ENCODE assay signal across 1 cellular context in genomic region chr17:8185580-8186445, GRCh38.
A peak's percentile ranks its signal among the peaks of the same experiment; 100 is the strongest.
TF ChIP-seq lines count a peak whose summit lies in the region.

No MANE protein-coding gene starts in this region.

TF ChIP-seq in HepG2, 621 proteins besides CTCF, POLR2A, EP300 and RAD21 (continued from another document and continues in another):
- TF ChIP-seq, protein P1, sequence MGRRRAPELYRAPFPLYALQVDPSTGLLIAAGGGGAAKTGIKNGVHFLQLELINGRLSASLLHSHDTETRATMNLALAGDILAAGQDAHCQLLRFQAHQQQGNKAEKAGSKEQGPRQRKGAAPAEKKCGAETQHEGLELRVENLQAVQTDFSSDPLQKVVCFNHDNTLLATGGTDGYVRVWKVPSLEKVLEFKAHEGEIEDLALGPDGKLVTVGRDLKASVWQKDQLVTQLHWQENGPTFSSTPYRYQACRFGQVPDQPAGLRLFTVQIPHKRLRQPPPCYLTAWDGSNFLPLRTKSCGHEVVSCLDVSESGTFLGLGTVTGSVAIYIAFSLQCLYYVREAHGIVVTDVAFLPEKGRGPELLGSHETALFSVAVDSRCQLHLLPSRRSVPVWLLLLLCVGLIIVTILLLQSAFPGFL (CRISPR knock-in tag; IDR thresholded peaks at IDR 0.05), result no peak
- TF ChIP-seq PHF5A (CRISPR knock-in tag; IDR thresholded peaks at IDR 0.05; ENCODE audit: low read depth, unreplicated experiment) (no peak), GABPA (IDR thresholded peaks at IDR 0.05; ENCODE audit: low read depth, low read length) (no peak), GABPA (CRISPR knock-in tag; IDR thresholded peaks at IDR 0.05; ENCODE audit: low read depth) (no peak), IRF2 (CRISPR knock-in tag; IDR thresholded peaks at IDR 0.05) (peak; percentile 70), CBX5 (CRISPR knock-in tag; IDR thresholded peaks at IDR 0.05; ENCODE audit: borderline replicate concordance) (no peak), KLF6 (CRISPR knock-in tag; IDR thresholded peaks at IDR 0.05) (peak; percentile 49; the same call in 1 of the 2 replicates), ZNF274 (CRISPR knock-in tag; IDR thresholded peaks at IDR 0.05) (no peak), ZNF530 (CRISPR knock-in tag; IDR thresholded peaks at IDR 0.05; ENCODE audit: low read depth) (no peak), MXI1 (IDR thresholded peaks at IDR 0.05; ENCODE audit: borderline replicate concordance, low read depth, low read length) (peak; percentile 76; the same call in 2 of the 3 replicates), CBX1 (IDR thresholded peaks at IDR 0.05; ENCODE audit: low read depth) (peak; percentile 95), ZSCAN31 (CRISPR knock-in tag; IDR thresholded peaks at IDR 0.05; ENCODE audit: low read depth) (peak; percentile 56; the same call in 1 of the 2 replicates), ZNF564 (CRISPR knock-in tag; IDR thresholded peaks at IDR 0.05) (no peak), ZNF33B (CRISPR knock-in tag; IDR thresholded peaks at IDR 0.05) (no peak), CAMTA2 (CRISPR knock-in tag; IDR thresholded peaks at IDR 0.05; ENCODE audit: borderline replicate concordance) (no peak), TOPORS (CRISPR knock-in tag; IDR thresholded peaks at IDR 0.05) (no peak; the same call in 1 of the 2 replicates), ZFP36 (IDR thresholded peaks at IDR 0.05; ENCODE audit: borderline replicate concordance, low read depth, low read length, partially characterized antibody) (no peak), UBTF (CRISPR knock-in tag; IDR thresholded peaks at IDR 0.05) (peak; percentile 49; the same call in 1 of the 2 replicates), NFIC (IDR thresholded peaks at IDR 0.05; ENCODE audit: low read length) (no peak), GTF3A (CRISPR knock-in tag; conservative IDR thresholded peaks at IDR 0.05) (no peak), ZNF264 (CRISPR knock-in tag; IDR thresholded peaks at IDR 0.05) (no peak), ZBTB34 (CRISPR knock-in tag; IDR thresholded peaks at IDR 0.05) (no peak), SP1 (IDR thresholded peaks at IDR 0.05) (no peak), SP1 (CRISPR knock-in tag; IDR thresholded peaks at IDR 0.05) (0 out of 2 replicates have a peak, but pooled peaks have one; percentile 28), MED13 (CRISPR knock-in tag; IDR thresholded peaks at IDR 0.05) (no peak), ZNF34 (CRISPR knock-in tag; IDR thresholded peaks at IDR 0.05; ENCODE audit: borderline replicate concordance) (no peak), ZNF121 (CRISPR knock-in tag; IDR thresholded peaks at IDR 0.05) (peak; percentile 57), ZNF782 (CRISPR knock-in tag; IDR thresholded peaks at IDR 0.05; ENCODE audit: borderline replicate concordance) (no peak), YEATS2 (CRISPR knock-in tag; IDR thresholded peaks at IDR 0.05; ENCODE audit: borderline replicate concordance) (no peak), BRCA1 (CRISPR knock-in tag; IDR thresholded peaks at IDR 0.05) (peak; percentile 48; the same call in 1 of the 2 replicates), RARA (CRISPR knock-in tag; IDR thresholded peaks at IDR 0.05) (no peak), DNMT3B (CRISPR knock-in tag; conservative IDR thresholded peaks at IDR 0.05) (no peak), NKX3-1 (CRISPR knock-in tag; IDR thresholded peaks at IDR 0.05) (0 out of 2 replicates have a peak, but pooled peaks have one; percentile 20), ARID2 (CRISPR knock-in tag; IDR thresholded peaks at IDR 0.05; ENCODE audit: borderline replicate concordance) (peak; percentile 24; the same call in 1 of the 2 replicates), CEBPB (IDR thresholded peaks at IDR 0.05; ENCODE audit: borderline replicate concordance, low read depth, low read length) (peak; percentile 45; the same call in 1 of the 2 replicates), CBX2 (IDR thresholded peaks at IDR 0.05; ENCODE audit: low read depth, low read length) (no peak), CBX2 (CRISPR knock-in tag; IDR thresholded peaks at IDR 0.05; ENCODE audit: low read depth) (no peak), ZNF562 (CRISPR knock-in tag; IDR thresholded peaks at IDR 0.05; ENCODE audit: borderline replicate concordance) (no peak), HMG20A (CRISPR knock-in tag; IDR thresholded peaks at IDR 0.05; ENCODE audit: borderline replicate concordance) (no peak), HOXA9 (CRISPR knock-in tag; IDR thresholded peaks at IDR 0.05; ENCODE audit: borderline replicate concordance) (no peak), NFYB (CRISPR knock-in tag; IDR thresholded peaks at IDR 0.05) (no peak), KLF12 (CRISPR knock-in tag; IDR thresholded peaks at IDR 0.05; ENCODE audit: borderline replicate concordance) (no peak), TEF (CRISPR knock-in tag; IDR thresholded peaks at IDR 0.05) (no peak), PRPF4 (IDR thresholded peaks at IDR 0.05; ENCODE audit: low read depth, low read length, poor library complexity, severe bottlenecking) (peak; percentile 94), ZNF672 (CRISPR knock-in tag; IDR thresholded peaks at IDR 0.05) (no peak), ZNF501 (CRISPR knock-in tag; IDR thresholded peaks at IDR 0.05) (peak; percentile 69; the same call in 1 of the 2 replicates), ZNF430 (CRISPR knock-in tag; IDR thresholded peaks at IDR 0.05) (no peak; the same call in 1 of the 2 replicates), WIZ (CRISPR knock-in tag; IDR thresholded peaks at IDR 0.05) (no peak), PRDM10 (CRISPR knock-in tag; IDR thresholded peaks at IDR 0.05; ENCODE audit: low read depth) (no peak), HHEX (CRISPR knock-in tag; IDR thresholded peaks at IDR 0.05) (no peak), FOXA1 (IDR thresholded peaks at IDR 0.05) (no peak), FOXA1 (CRISPR knock-in tag; IDR thresholded peaks at IDR 0.05) (no peak; the same call in 1 of the 2 replicates), SMARCC2 (IDR thresholded peaks at IDR 0.05) (no peak), ZNF20 (CRISPR knock-in tag; IDR thresholded peaks at IDR 0.05) (no peak), THYN1 (CRISPR knock-in tag; IDR thresholded peaks at IDR 0.05; ENCODE audit: borderline replicate concordance, low read depth) (no peak), SP4 (CRISPR knock-in tag; IDR thresholded peaks at IDR 0.05) (no peak), HDAC6 (IDR thresholded peaks at IDR 0.05; ENCODE audit: low read depth, low read length) (no peak), ZNF577 (CRISPR knock-in tag; IDR thresholded peaks at IDR 0.05; ENCODE audit: borderline replicate concordance, low read depth) (no peak), HNF4G (IDR thresholded peaks at IDR 0.05; ENCODE audit: borderline replicate concordance, low read depth, low read length) (no peak), HNF4G (CRISPR knock-in tag; IDR thresholded peaks at IDR 0.05; ENCODE audit: borderline replicate concordance, low read depth) (no peak), DNMT1 (CRISPR knock-in tag; IDR thresholded peaks at IDR 0.05) (no peak), JUND (CRISPR knock-in tag; IDR thresholded peaks at IDR 0.05) (0 out of 2 replicates have a peak, but pooled peaks have one; percentile 34)
- TF ChIP-seq, protein P2, sequence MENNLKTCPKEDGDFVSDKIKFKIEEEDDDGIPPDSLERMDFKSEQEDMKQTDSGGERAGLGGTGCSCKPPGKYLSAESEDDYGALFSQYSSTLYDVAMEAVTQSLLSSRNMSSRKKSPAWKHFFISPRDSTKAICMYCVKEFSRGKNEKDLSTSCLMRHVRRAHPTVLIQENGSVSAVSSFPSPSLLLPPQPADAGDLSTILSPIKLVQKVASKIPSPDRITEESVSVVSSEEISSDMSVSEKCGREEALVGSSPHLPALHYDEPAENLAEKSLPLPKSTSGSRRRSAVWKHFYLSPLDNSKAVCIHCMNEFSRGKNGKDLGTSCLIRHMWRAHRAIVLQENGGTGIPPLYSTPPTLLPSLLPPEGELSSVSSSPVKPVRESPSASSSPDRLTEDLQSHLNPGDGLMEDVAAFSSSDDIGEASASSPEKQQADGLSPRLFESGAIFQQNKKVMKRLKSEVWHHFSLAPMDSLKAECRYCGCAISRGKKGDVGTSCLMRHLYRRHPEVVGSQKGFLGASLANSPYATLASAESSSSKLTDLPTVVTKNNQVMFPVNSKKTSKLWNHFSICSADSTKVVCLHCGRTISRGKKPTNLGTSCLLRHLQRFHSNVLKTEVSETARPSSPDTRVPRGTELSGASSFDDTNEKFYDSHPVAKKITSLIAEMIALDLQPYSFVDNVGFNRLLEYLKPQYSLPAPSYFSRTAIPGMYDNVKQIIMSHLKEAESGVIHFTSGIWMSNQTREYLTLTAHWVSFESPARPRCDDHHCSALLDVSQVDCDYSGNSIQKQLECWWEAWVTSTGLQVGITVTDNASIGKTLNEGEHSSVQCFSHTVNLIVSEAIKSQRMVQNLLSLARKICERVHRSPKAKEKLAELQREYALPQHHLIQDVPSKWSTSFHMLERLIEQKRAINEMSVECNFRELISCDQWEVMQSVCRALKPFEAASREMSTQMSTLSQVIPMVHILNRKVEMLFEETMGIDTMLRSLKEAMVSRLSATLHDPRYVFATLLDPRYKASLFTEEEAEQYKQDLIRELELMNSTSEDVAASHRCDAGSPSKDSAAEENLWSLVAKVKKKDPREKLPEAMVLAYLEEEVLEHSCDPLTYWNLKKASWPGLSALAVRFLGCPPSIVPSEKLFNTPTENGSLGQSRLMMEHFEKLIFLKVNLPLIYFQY (CRISPR knock-in tag; IDR thresholded peaks at IDR 0.05; ENCODE audit: borderline replicate concordance), result no peak; the same call in 1 of the 2 replicates
- TF ChIP-seq, protein P3, sequence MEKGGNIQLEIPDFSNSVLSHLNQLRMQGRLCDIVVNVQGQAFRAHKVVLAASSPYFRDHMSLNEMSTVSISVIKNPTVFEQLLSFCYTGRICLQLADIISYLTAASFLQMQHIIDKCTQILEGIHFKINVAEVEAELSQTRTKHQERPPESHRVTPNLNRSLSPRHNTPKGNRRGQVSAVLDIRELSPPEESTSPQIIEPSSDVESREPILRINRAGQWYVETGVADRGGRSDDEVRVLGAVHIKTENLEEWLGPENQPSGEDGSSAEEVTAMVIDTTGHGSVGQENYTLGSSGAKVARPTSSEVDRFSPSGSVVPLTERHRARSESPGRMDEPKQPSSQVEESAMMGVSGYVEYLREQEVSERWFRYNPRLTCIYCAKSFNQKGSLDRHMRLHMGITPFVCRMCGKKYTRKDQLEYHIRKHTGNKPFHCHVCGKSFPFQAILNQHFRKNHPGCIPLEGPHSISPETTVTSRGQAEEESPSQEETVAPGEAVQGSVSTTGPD (CRISPR knock-in tag; IDR thresholded peaks at IDR 0.05), result no peak
